In the genomic region with DNA sequence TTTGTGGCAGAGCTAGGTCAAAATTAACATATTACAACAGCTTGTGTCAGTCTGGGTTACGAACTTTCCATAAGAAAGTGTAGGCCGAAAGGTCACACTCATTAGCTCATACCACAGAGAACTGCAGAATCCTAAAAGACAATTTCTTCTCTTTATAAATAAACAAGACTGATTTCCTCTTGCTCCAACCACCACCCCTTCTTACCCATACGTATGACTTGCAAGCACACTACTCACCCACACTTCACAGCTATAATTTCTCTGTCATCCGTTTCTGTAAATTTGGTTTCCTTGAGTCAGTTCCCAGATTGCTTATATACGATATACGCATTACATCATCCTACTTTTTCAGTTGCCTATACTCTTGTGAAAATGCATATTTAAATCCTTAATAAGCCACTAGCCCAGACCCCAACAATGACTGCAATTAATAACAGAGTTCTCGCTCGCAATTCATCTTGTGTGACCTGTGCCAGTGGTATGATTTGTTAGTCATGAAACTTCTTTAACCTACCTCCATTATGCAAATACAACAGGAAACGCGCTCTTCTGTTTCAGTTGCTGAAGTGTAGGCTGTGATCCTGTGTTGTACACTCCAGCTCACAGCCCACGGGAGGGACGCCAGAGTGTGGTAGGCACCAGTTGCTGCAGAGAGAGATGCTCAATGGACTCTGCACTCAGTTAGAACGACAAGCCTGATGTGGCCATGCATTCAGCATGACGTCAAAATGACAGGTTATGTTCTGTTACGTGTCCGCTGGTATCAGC, we compare ENCODE assay signal across 2 cellular contexts.
TF ChIP-seq lines count a peak whose summit lies in the region.

No MANE protein-coding gene starts in this region.

TF ChIP-seq in GM12891, 5 proteins besides CTCF, POLR2A, EP300 and RAD21 (continued from another document):
- no peak for TF ChIP-seq PAX5 (IDR thresholded peaks at IDR 0.05; ENCODE audit: insufficient read depth, low read length, severe bottlenecking)
TF ChIP-seq in GM12891: peak in this region for 1.

TF ChIP-seq in liver, 16 proteins besides CTCF, POLR2A, EP300 and RAD21 (continued from another document):
- TF ChIP-seq, protein P1, sequence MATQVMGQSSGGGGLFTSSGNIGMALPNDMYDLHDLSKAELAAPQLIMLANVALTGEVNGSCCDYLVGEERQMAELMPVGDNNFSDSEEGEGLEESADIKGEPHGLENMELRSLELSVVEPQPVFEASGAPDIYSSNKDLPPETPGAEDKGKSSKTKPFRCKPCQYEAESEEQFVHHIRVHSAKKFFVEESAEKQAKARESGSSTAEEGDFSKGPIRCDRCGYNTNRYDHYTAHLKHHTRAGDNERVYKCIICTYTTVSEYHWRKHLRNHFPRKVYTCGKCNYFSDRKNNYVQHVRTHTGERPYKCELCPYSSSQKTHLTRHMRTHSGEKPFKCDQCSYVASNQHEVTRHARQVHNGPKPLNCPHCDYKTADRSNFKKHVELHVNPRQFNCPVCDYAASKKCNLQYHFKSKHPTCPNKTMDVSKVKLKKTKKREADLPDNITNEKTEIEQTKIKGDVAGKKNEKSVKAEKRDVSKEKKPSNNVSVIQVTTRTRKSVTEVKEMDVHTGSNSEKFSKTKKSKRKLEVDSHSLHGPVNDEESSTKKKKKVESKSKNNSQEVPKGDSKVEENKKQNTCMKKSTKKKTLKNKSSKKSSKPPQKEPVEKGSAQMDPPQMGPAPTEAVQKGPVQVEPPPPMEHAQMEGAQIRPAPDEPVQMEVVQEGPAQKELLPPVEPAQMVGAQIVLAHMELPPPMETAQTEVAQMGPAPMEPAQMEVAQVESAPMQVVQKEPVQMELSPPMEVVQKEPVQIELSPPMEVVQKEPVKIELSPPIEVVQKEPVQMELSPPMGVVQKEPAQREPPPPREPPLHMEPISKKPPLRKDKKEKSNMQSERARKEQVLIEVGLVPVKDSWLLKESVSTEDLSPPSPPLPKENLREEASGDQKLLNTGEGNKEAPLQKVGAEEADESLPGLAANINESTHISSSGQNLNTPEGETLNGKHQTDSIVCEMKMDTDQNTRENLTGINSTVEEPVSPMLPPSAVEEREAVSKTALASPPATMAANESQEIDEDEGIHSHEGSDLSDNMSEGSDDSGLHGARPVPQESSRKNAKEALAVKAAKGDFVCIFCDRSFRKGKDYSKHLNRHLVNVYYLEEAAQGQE (IDR thresholded peaks at IDR 0.05) = no peak
- TF ChIP-seq FOXA1 (IDR thresholded peaks at IDR 0.05) = no peak
- TF ChIP-seq EGR1 (IDR thresholded peaks at IDR 0.05; ENCODE audit: low read depth in 2 of 2) = no peak
- no peak for TF ChIP-seq JUND (IDR thresholded peaks at IDR 0.05)
- TF ChIP-seq FOXA2 (IDR thresholded peaks at IDR 0.05) = no peak
- TF ChIP-seq GABPA (IDR thresholded peaks at IDR 0.05 in 1 of 2, conservative IDR thresholded peaks at IDR 0.05 in 1 of 2) = no peak
- TF ChIP-seq HNF4A (conservative IDR thresholded peaks at IDR 0.05) = no peak
- no peak for TF ChIP-seq HNF4G (IDR thresholded peaks at IDR 0.05)
- TF ChIP-seq TAF1 (conservative IDR thresholded peaks at IDR 0.05) = no peak
- TF ChIP-seq, protein P2, sequence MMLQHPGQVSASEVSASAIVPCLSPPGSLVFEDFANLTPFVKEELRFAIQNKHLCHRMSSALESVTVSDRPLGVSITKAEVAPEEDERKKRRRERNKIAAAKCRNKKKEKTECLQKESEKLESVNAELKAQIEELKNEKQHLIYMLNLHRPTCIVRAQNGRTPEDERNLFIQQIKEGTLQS (IDR thresholded peaks at IDR 0.05) = no peak
TF ChIP-seq in liver: peak in this region for 2.
